Comparison of ENCODE assay signal across 15 cellular contexts in the genomic region with DNA sequence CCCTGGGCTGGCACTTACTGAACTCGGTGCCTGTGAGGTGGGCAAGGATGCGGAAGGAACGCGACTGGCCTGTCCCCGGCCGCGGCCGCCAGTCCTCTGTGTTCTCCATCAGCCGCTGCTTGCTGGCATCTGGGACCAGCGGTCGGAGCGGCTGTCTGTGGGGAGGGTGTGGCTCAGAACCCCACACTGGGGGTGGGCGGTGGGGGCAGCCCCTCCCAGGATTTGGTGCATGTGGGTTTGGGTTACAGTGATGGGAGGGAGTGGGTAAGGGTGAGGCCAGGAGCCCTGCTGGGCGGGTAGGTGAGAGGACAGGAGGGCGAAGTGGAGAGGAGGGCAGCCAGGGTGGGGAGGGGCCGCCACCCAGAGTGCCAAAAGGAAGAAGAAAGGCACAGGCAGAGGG. TPM values are rescaled to one million over a fixed set of nuclear protein-coding genes. Genes with fewer than 3 reads are reported as not detected.
DNase-seq lines count a peak whose midpoint lies in the region; ATAC-seq, FAIRE-seq and TF ChIP-seq lines count a peak whose summit lies in the region.
"Had no signal": no experiment of that assay in that cellular context is flagged by ENCODE, and none has a peak within 500 bp of the region (broad histone marks: within the 10 kb centered on the region; RNA-seq: fewer than 3 reads in every experiment).

No MANE protein-coding gene starts in this region.

- peak overlapping the region; percentile 36; the same call in 1 of the 2 replicates for H3K27ac ChIP-seq in HCT116 (ENCODE audit: low read depth, low read length)
- H3K27ac ChIP-seq in kidney (ENCODE audit: low read depth in 2 of 2, low read length in 2 of 2): no peak overlapping the region
- H3K27ac ChIP-seq in stomach smooth muscle (ENCODE audit: low read length): peak overlapping the region; percentile 77

- TF ChIP-seq POLR2A in HCT116 (IDR thresholded peaks at IDR 0.05; ENCODE audit: borderline replicate concordance, extremely low read depth, insufficient read depth, insufficient read length): no peak

- H3K79me2 ChIP-seq in HCT116 (ENCODE audit: insufficient read depth, low read length): peaks cover 57% of the 10 kb centered on the region

- CTCF ChIA-PET in HCT116 (lab: Charles Lee): no interaction called here

- H3K4me3 ChIP-seq in HCT116 (replicated peaks in 1 of 2; ENCODE audit: low read depth in 1 of 2, low read length in 2 of 2) (no peak overlapping the region), adipocyte (ENCODE audit: low read length) (no peak overlapping the region), kidney (ENCODE audit: low read length in 2 of 2) (no peak overlapping the region), stomach smooth muscle (ENCODE audit: low read length in 2 of 2) (peak overlapping the region in 1 of 2 donors; percentile 15)
- H3K4me3 ChIP-seq: heart left ventricle had no signal

- no TSS peak for BruUV-seq in HCT116 (replicated peaks; lab: Mats Ljungman, UMichigan)

- intact Hi-C loops in HCT116 (cut with micrococcal nuclease) (no loop called here), kidney (cut with DNase I) (no loop called here), posterior vena cava (cut with DNase I) (no loop called here)

- no peak for TF ChIP-seq RAD21 in HCT116 (IDR thresholded peaks at IDR 0.05; ENCODE audit: low read depth)

- POLR2A ChIA-PET in HCT116 (lab: Charles Lee): no interaction called here

- no peaks in the 10 kb centered on the region for H3K9me2 ChIP-seq in HCT116 (ENCODE audit: insufficient read depth)

- DNase-seq in HCT116 (ENCODE audit: low read depth, low spot score) (no peak), adipocyte (ENCODE audit: low read depth) (no peak), kidney (peak; percentile 74), posterior vena cava (ENCODE audit: low spot score) (no peak)
- no peak for DNase-seq in stimulated activated CD4-positive, alpha-beta T cell treated with anti-CD3 and anti-CD28 coated beads, Interleukin-2, amount 100 ng/mL, for 48 hours
- DNase-seq: activated gamma-delta T cell treated with Interleukin-2 at 50 U/mL for 16 hours, esophagus squamous epithelium, HCEC 1CT, heart left ventricle, NCI-H1092 had no signal

- H3K4me2 ChIP-seq in HCT116 (ENCODE audit: low read length): 0 out of 2 replicates have a peak overlapping the region, but pooled peaks have one; percentile 12

- H3K36me3 ChIP-seq in HCT116 (ENCODE audit: control insufficient read depth in 1 of 2, insufficient read depth in 2 of 2, low read length in 2 of 2): peaks cover 16 to 46% of the 10 kb centered on the region in 2 experiments; a peak in 3 of 4 replicates
- H3K36me3 ChIP-seq in adipocyte (ENCODE audit: control insufficient read depth, insufficient read depth, low read length, severe bottlenecking): peaks cover 58% of the 10 kb centered on the region
- no peaks in the 10 kb centered on the region for H3K36me3 ChIP-seq in kidney (ENCODE audit: control insufficient read depth in 1 of 2, insufficient read depth in 2 of 2, low read length in 2 of 2)
- H3K36me3 ChIP-seq in stomach smooth muscle (ENCODE audit: control insufficient read depth in 2 of 2, insufficient read depth in 2 of 2, low read length in 2 of 2): peaks cover 45 to 52% of the 10 kb centered on the region in 2 donors

- H3K4me1 ChIP-seq in HCT116 (ENCODE audit: control insufficient read depth in 1 of 2, insufficient read depth in 2 of 2, low read length in 2 of 2) (peaks cover 30 to 52% of the 10 kb centered on the region in 2 experiments), adipocyte (ENCODE audit: control insufficient read depth, insufficient read depth, low read length) (peaks cover 31% of the 10 kb centered on the region), kidney (ENCODE audit: control insufficient read depth in 1 of 2, insufficient read depth in 1 of 2, low read depth in 1 of 2, low read length in 2 of 2) (peaks cover 0 to 5% of the 10 kb centered on the region in 2 donors), stomach smooth muscle (ENCODE audit: control insufficient read depth, insufficient read depth, low read length) (peaks cover 82% of the 10 kb centered on the region)

- RAD21 ChIA-PET in HCT116 (lab: Charles Lee; ENCODE audit: low non-redundant PET in 1 of 2, low total read pairs in 2 of 2, uncharacterized antibody in 2 of 2, unreplicated experiment in 2 of 2): no interaction called here

- TF ChIP-seq CTCF in HCT116 (IDR thresholded peaks at IDR 0.05 in 2 of 3, conservative IDR thresholded peaks at IDR 0.05 in 1 of 3; ENCODE audit: borderline replicate concordance in 1 of 3, insufficient read depth in 1 of 3, low read depth in 2 of 3, low read length in 2 of 3) (no peak), kidney (IDR thresholded peaks at IDR 0.05; ENCODE audit: borderline replicate concordance, extremely low read depth, insufficient read depth) (no peak)

- peaks cover 11% of the 10 kb centered on the region; the same call in 1 of the 2 replicates for H4K20me1 ChIP-seq in HCT116 (ENCODE audit: insufficient read depth)

- H3K27me3 ChIP-seq in HCT116 (ENCODE audit: insufficient read depth, low read length) (no peaks in the 10 kb centered on the region), adipocyte (replicated peaks; ENCODE audit: control insufficient read depth, insufficient read depth, low read length) (no peaks in the 10 kb centered on the region), stomach smooth muscle (ENCODE audit: control insufficient read depth in 1 of 2, insufficient read depth in 2 of 2, low read length in 2 of 2) (no peaks in the 10 kb centered on the region)
- H3K27me3 ChIP-seq: esophagus squamous epithelium, heart left ventricle had no signal

- no peaks in the 10 kb centered on the region for H3K9me3 ChIP-seq in HCT116 (ENCODE audit: control insufficient read depth in 1 of 2, insufficient read depth in 1 of 2, low read depth in 1 of 2, low read length in 2 of 2)
- H3K9me3 ChIP-seq in adipocyte (ENCODE audit: control insufficient read depth, low read length): no peaks in the 10 kb centered on the region
- H3K9me3 ChIP-seq in kidney (ENCODE audit: control insufficient read depth in 1 of 2, low read length in 2 of 2): no peaks in the 10 kb centered on the region
- H3K9me3 ChIP-seq in stomach smooth muscle (ENCODE audit: control insufficient read depth in 2 of 2, low read length in 2 of 2): no peaks in the 10 kb centered on the region
- H3K9me3 ChIP-seq: esophagus squamous epithelium, heart left ventricle had no signal

- FAIRE-seq in kidney (lab: Jason Lieb, UNC): no peak
- FAIRE-seq: GM18507 had no signal

- H3K9ac ChIP-seq in HCT116 (ENCODE audit: low read length) (peak overlapping the region; percentile 20; the same call in 1 of the 2 replicates), adipocyte (ENCODE audit: low read length) (peak overlapping the region; percentile 38), kidney (ENCODE audit: low read length in 2 of 2) (no peak overlapping the region), stomach smooth muscle (ENCODE audit: low read length in 2 of 2) (no peak overlapping the region)

- ATAC-seq in HCT116 (no peak), HG03135 (IDR thresholded peaks at IDR 0.05; ENCODE audit: unreplicated experiment) (no peak), GM21381 (IDR thresholded peaks at IDR 0.05; ENCODE audit: unreplicated experiment) (no peak)
- ATAC-seq: heart left ventricle, Right ventricle myocardium inferior had no signal

- no peak overlapping the region for H2AFZ ChIP-seq in HCT116 (ENCODE audit: low read depth, low read length, poor library complexity, severe bottlenecking)

TF ChIP-seq in HCT116, 20 proteins besides CTCF, POLR2A, EP300 and RAD21:
- TF ChIP-seq POLR2AphosphoS5 (IDR thresholded peaks at IDR 0.05; ENCODE audit: low read depth, low read length) (no peak), EZH2phosphoT487 (IDR thresholded peaks at IDR 0.05; ENCODE audit: borderline replicate concordance) (no peak), SP1 (IDR thresholded peaks at IDR 0.05; ENCODE audit: low read depth) (no peak), YY1 (IDR thresholded peaks at IDR 0.05; ENCODE audit: extremely low read depth, insufficient replicate concordance, low read depth, low read length) (no peak), ELF1 (IDR thresholded peaks at IDR 0.05; ENCODE audit: borderline replicate concordance, low read depth) (no peak), TCF7L2 (IDR thresholded peaks at IDR 0.05; ENCODE audit: borderline replicate concordance, extremely low read depth, insufficient read depth, insufficient read length) (no peak), EZH2 (IDR thresholded peaks at IDR 0.05) (no peak), MAX (IDR thresholded peaks at IDR 0.05) (no peak), ATF3 (IDR thresholded peaks at IDR 0.05) (no peak), EGR1 (IDR thresholded peaks at IDR 0.05; ENCODE audit: low read depth) (no peak), ZFX (IDR thresholded peaks at IDR 0.05) (no peak)
TF ChIP-seq in HCT116: peak in this region for 0.

RNA-seq across cellular contexts. Expression of gene PDLIM7, which starts 6.4 kb away (rescaled TPM):
- 153 TPM for total RNA-seq in HCT116 (2021; ENCODE audit: unreplicated experiment)
- polyA plus RNA-seq in HCT116 (2012): 152 and 163 TPM in 2 replicates
- 89.7 TPM for total RNA-seq in kidney
- 46.4 TPM for polyA plus RNA-seq in kidney (ENCODE audit: insufficient read depth, low read depth, low replicate concordance)
- 100 to 1,000 TPM; 448 to 580 TPM for total RNA-seq in posterior vena cava

RNA-seq across cellular contexts. Expression of gene DBN1, which starts 17.6 kb away (rescaled TPM):
- 144 TPM for total RNA-seq in HCT116 (2021; ENCODE audit: unreplicated experiment)
- polyA plus RNA-seq in HCT116 (2012): 110 and 117 TPM in 2 replicates
- total RNA-seq in kidney: 64.2 TPM
- polyA plus RNA-seq in kidney (ENCODE audit: insufficient read depth, low read depth, low replicate concordance): 56.5 TPM
- total RNA-seq in posterior vena cava: 100 to 1,000 TPM in 1 of 2 donors, 10 to 100 TPM in 1; 94.9 to 121 TPM

RNA-seq across cellular contexts. Expression of gene DOK3, which starts 18.6 kb away (rescaled TPM):
- 8.0 TPM for total RNA-seq in HCT116 (2021; ENCODE audit: unreplicated experiment)
- polyA plus RNA-seq in HCT116 (2012): 3.3 and 3.7 TPM in 2 replicates
- 18.6 TPM for total RNA-seq in kidney
- polyA plus RNA-seq in kidney (ENCODE audit: insufficient read depth, low read depth, low replicate concordance): 1.9 TPM
- total RNA-seq in posterior vena cava: 10 to 100 TPM in 1 of 2 donors, 1 to 10 TPM in 1; 8.0 to 19.2 TPM

RNA-seq across cellular contexts. Expression of gene DDX41, which starts 25.8 kb away (rescaled TPM):
- total RNA-seq in HCT116 (2021; ENCODE audit: unreplicated experiment) (141 TPM), kidney (86.7 TPM), posterior vena cava (10 to 100 TPM; 52.1 to 52.6 TPM)
- polyA plus RNA-seq in HCT116 (2012): 267 and 489 TPM in 2 replicates
- polyA plus RNA-seq in kidney (ENCODE audit: insufficient read depth, low read depth, low replicate concordance): 97.3 TPM

RNA-seq across cellular contexts. Expression of gene PRR7, which starts 44.4 kb away (rescaled TPM):
- total RNA-seq in HCT116 (2021; ENCODE audit: unreplicated experiment) (39.9 TPM), kidney (5.5 TPM), posterior vena cava (1 to 10 TPM in 1 of 2 donors, under 1 TPM in 1; 0.79 to 2.0 TPM)
- 28.9 and 29.4 TPM in 2 replicates for polyA plus RNA-seq in HCT116 (2012)
- polyA plus RNA-seq in kidney (ENCODE audit: insufficient read depth, low read depth, low replicate concordance): 1.6 TPM

Comparison
In these comparisons a context has a peak if more than half of its experiments do, and no peak if none do; other contexts are left out.
1. H3K27ac ChIP-seq: peak in HCT116 (single experiment) and stomach smooth muscle (single experiment); none in kidney (0 of 2).
2. H3K9ac ChIP-seq: peak in HCT116 (single experiment) and adipocyte (single experiment); none in kidney (0 of 2) and stomach smooth muscle (0 of 2).